9 cellular contexts compared by ENCODE assay signal in the genomic region with DNA sequence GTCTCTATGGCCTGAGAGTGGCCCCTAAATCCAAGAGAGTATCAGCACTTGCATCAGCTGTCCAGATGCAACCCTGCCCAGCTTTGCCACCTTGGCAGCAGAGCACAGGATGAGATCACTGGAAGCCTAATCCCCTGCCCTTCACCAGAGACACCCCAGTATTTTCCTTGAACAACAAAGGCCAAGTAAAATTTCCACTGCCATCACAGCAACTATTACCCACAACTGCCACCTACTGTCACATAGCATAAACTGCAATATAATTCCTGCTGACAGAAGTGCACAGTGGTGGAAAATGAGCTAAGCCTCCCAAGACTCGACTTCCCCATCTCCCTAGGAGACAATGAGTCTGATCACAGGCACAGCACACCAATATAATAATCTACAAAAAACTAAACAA.
A peak's percentile ranks its signal among the peaks of the same experiment; 100 is the strongest.
DNase-seq lines count a peak whose midpoint lies in the region; ATAC-seq and TF ChIP-seq lines count a peak whose summit lies in the region.
"Had no signal": no experiment of that assay in that cellular context is flagged by ENCODE, and none has a peak within 500 bp of the region (broad histone marks: within the 10 kb centered on the region; RNA-seq: fewer than 3 reads in every experiment).

No MANE protein-coding gene starts in this region.

- no peak overlapping the region for H3K4me3 ChIP-seq in fibroblast of mammary gland (ENCODE audit: control insufficient read depth, low read depth, low read length)
- H3K4me3 ChIP-seq: skin epidermis had no signal

- DNase-seq in DMS53 treated with DMSO at 0.1 percent for 48 hours (lab: John Stamatoyannopoulos, UW; ENCODE audit: unreplicated experiment) (peak; percentile 9), LoVo (ENCODE audit: low spot score) (peak; percentile 1), fibroblast of mammary gland (ENCODE audit: low read depth) (no peak), NCI-H226 (no peak), NOMO-1 (lab: John Stamatoyannopoulos, UW; ENCODE audit: unreplicated experiment in 2 of 2) (no peak)
- no peak for DNase-seq in central memory CD4-positive, alpha-beta T cell
- no peak for DNase-seq in stimulated activated naive CD4-positive, alpha-beta T cell (lab: John Stamatoyannopoulos, UW)

- peak; percentile 74 for ATAC-seq in GM21717 (IDR thresholded peaks at IDR 0.05; ENCODE audit: unreplicated experiment)

- peak; percentile 12 for TF ChIP-seq CTCF in fibroblast of mammary gland (conservative IDR thresholded peaks at IDR 0.05; ENCODE audit: control insufficient read depth, insufficient read depth, low read depth, low read length)

Comparison
In these comparisons a context has a peak if more than half of its experiments do, and no peak if none do; other contexts are left out.
1. DNase-seq: peak in DMS53 treated with DMSO at 0.1 percent for 48 hours (single experiment) and LoVo (single experiment); none in fibroblast of mammary gland (single experiment), central memory CD4-positive, alpha-beta T cell (single experiment), stimulated activated naive CD4-positive, alpha-beta T cell (0 of 6), NCI-H226 (single experiment) and NOMO-1 (0 of 2).